In genomic region chr7:110480964-110481363, GRCh38 we compare ENCODE assay signal across 8 cellular contexts.
"Had no signal": no experiment of that assay in that cellular context is flagged by ENCODE, and none has a peak within 500 bp of the region (broad histone marks: within the 10 kb centered on the region; RNA-seq: fewer than 3 reads in every experiment).

No MANE protein-coding gene starts in this region.

- DNase-seq: IMR-90, KBM-7, KG1 had no signal

- ATAC-seq: HepG2, K562 had no signal

- H3K4me3 ChIP-seq: K562 had no signal

- H3K27ac ChIP-seq: HL-60, KMS-11 had no signal

- FAIRE-seq: HepG2, HTR-8/SVneo, K562 had no signal

- H3K4me2 ChIP-seq: KMS-11 had no signal
